Comparison of ENCODE assay signal across 8 cellular contexts in genomic region chr1:156146006-156146748, GRCh38. TPM values are rescaled to one million over a fixed set of nuclear protein-coding genes. Genes with fewer than 3 reads are reported as not detected.
DNase-seq lines count a peak whose midpoint lies in the region; ATAC-seq, FAIRE-seq and TF ChIP-seq lines count a peak whose summit lies in the region.

No MANE protein-coding gene starts in this region.

- TF ChIP-seq RAD21 in GM12878 (IDR thresholded peaks at IDR 0.05; ENCODE audit: insufficient read depth, low read depth, low read length) = peak; percentile 94

- BruUV-seq in GM12878 (replicated peaks; lab: Mats Ljungman, UMichigan) = no TSS peak

- peak overlapping the region; percentile 66 for H3K9ac ChIP-seq in GM12878 (ENCODE audit: control insufficient read depth, insufficient read depth, low read length)
- peak overlapping the region; percentile 34 for H3K9ac ChIP-seq in iPS-18a (ENCODE audit: low read length)

- POLR2A ChIA-PET in GM12878 (lab: Charles Lee) = interaction anchor here (0.6 to 11.7 kb wide), 6 partner anchors 50 to 82 kb away, joined by 3 to 158 read pairs (median 10); partner anchors contain the start of genes PMF1 and SLC25A44

- peak overlapping the region; percentile 89 for H3K4me2 ChIP-seq in GM12878 (ENCODE audit: control insufficient read depth, insufficient read depth)

- TF ChIP-seq CTCF in 22Rv1 (IDR thresholded peaks at IDR 0.05) (peak; percentile 94), GM10266 (IDR thresholded peaks at IDR 0.05; ENCODE audit: control insufficient read depth, insufficient read depth, low read depth, missing control alignments) (peak; percentile 74), NB4 (IDR thresholded peaks at IDR 0.05; ENCODE audit: low read depth, low read length) (peak; percentile 59), GM12878 (IDR thresholded peaks at IDR 0.05 in 2 of 3, conservative IDR thresholded peaks at IDR 0.05 in 1 of 3; ENCODE audit: control insufficient read depth in 2 of 3, extremely low read depth in 1 of 3, insufficient read depth in 1 of 3, low read depth in 3 of 3, low read length in 3 of 3) (peak; percentile 74 to 82 (median 77))

- no peak for TF ChIP-seq EP300 in GM12878 (IDR thresholded peaks at IDR 0.05; ENCODE audit: borderline replicate concordance in 1 of 2, control insufficient read depth in 1 of 2, low read depth in 2 of 2, low read length in 2 of 2)

- FAIRE-seq in GM12878 (lab: Jason Lieb, UNC) = peak; percentile 79

- H3K4me1 ChIP-seq in GM12878 (ENCODE audit: control insufficient read depth, insufficient read depth, low read length) (peaks cover 48% of the 10 kb centered on the region), iPS-18a (ENCODE audit: control insufficient read depth, low read depth, low read length) (peaks cover 49% of the 10 kb centered on the region)

- H3K79me2 ChIP-seq in GM12878 (ENCODE audit: control insufficient read depth, insufficient read depth, low read length) = no peaks in the 10 kb centered on the region

- in situ Hi-C loops in GM12878 (cut with MboI) = loop anchor here (5.0 kb wide), 1 partner anchor 76 kb away; no protein-coding TSS in a partner anchor

- 18% methylated on average over 13 of the region's 13 CpGs for WGBS in GM12878 (ENCODE audit: insufficient coverage, insufficient replicate concordance, low lambda C conversion rate, missing lambda C conversion rate)

- CTCF ChIA-PET in GM12878 (lab: Yijun Ruan, JAX) = interaction anchor here (0.6 to 16.8 kb wide), 31 partner anchors 9 to 300 kb away, joined by 3 to 502 read pairs (median 4); partner anchors contain the start of genes LMNA, PAQR6, PMF1 and SLC25A44

- H4K20me1 ChIP-seq in GM12878 (ENCODE audit: control insufficient read depth, insufficient read depth) = no peaks in the 10 kb centered on the region

- TF ChIP-seq POLR2A in NB4 (IDR thresholded peaks at IDR 0.05; ENCODE audit: extremely low read depth, insufficient read length) (no peak), GM12878 (IDR thresholded peaks at IDR 0.05; ENCODE audit: low read depth, low read length) (no peak)

- H3K27ac ChIP-seq in 22Rv1 (peak overlapping the region; percentile 46), GM12878 (ENCODE audit: control insufficient read depth, insufficient read depth) (peak overlapping the region; percentile 67), iPS-18a (ENCODE audit: low read length) (peak overlapping the region; percentile 47)

- ATAC-seq in GM12878 (peak; percentile 62), GM18502 (IDR thresholded peaks at IDR 0.05; ENCODE audit: poor library complexity, unreplicated experiment) (no peak)

- H3K4me3 ChIP-seq in NB4 (ENCODE audit: low read depth, low read length) (no peak overlapping the region), GM12878 (peak overlapping the region; percentile 30), iPS-18a (ENCODE audit: low read length) (peak overlapping the region; percentile 47), skeletal muscle cell (ENCODE audit: low read depth, low read length) (no peak overlapping the region)

- peak; percentile 81 for DNase-seq in GM10266 (ENCODE audit: extremely low spot score)
- DNase-seq in NB4 (ENCODE audit: low read depth) = peak; percentile 83
- DNase-seq in SHP77 (lab: John Stamatoyannopoulos, UW) = peak; percentile 94 to 96
- DNase-seq in GM12878 (ENCODE audit: low read depth, low spot score) = peak; percentile 66
- peak; percentile 89 for DNase-seq in skeletal muscle cell (ENCODE audit: low read depth)

- intact Hi-C loops in GM12878 (cut with micrococcal nuclease; ENCODE audit: unreplicated experiment) = loop anchor here (1.0 to 5.0 kb wide), 2 partner anchors 79 to 171 kb away; no protein-coding TSS in a partner anchor

- H2AFZ ChIP-seq in GM12878 (ENCODE audit: control insufficient read depth, low read depth, low read length) = peak overlapping the region; percentile 85

- H3K36me3 ChIP-seq in GM12878 (ENCODE audit: control insufficient read depth in 2 of 2, insufficient read depth in 2 of 2, low read length in 1 of 2) (no peaks in the 10 kb centered on the region), iPS-18a (ENCODE audit: control insufficient read depth, low read depth, low read length) (no peaks in the 10 kb centered on the region)

- SMC1A ChIA-PET in GM12878 (lab: Charles Lee; ENCODE audit: uncharacterized antibody, unreplicated experiment) = interaction anchor here (0.6 to 22.3 kb wide), 22 partner anchors 10 to 176 kb away, joined by 3 to 411 read pairs (median 5); partner anchors contain the start of genes PMF1 and TMEM79

- no peaks in the 10 kb centered on the region for H3K9me3 ChIP-seq in GM12878 (replicated peaks; ENCODE audit: control insufficient read depth, insufficient read depth, low read length)
- no peaks in the 10 kb centered on the region for H3K9me3 ChIP-seq in iPS-18a (ENCODE audit: control insufficient read depth, low read depth, low read length)

- no peaks in the 10 kb centered on the region for H3K27me3 ChIP-seq in GM12878 (replicated peaks in 1 of 2; ENCODE audit: control insufficient read depth in 2 of 2, insufficient read depth in 2 of 2, low read length in 1 of 2)
- no peaks in the 10 kb centered on the region for H3K27me3 ChIP-seq in iPS-18a (ENCODE audit: control insufficient read depth, insufficient read depth, low read length)

- RAD21 ChIA-PET in GM12878 (lab: Charles Lee; ENCODE audit: unreplicated experiment) = interaction anchor here (0.6 to 17.9 kb wide), 17 partner anchors 8 to 300 kb away, joined by 3 to 361 read pairs (median 4); partner anchors contain the start of genes PMF1 and SMG5

TF ChIP-seq in GM12878, 131 proteins besides CTCF, POLR2A, EP300 and RAD21 (continues in another document):
- TF ChIP-seq CHD2 (IDR thresholded peaks at IDR 0.05; ENCODE audit: borderline replicate concordance, low read depth, low read length) (no peak), SIX5 (IDR thresholded peaks at IDR 0.05; ENCODE audit: low read depth, low read length, severe bottlenecking) (no peak), MXI1 (IDR thresholded peaks at IDR 0.05; ENCODE audit: low read depth, low read length) (no peak)

RNA-seq across cellular contexts. Expression of gene SEMA4A, which starts 7.2 kb away (rescaled TPM):
- 64.1 and 65.1 TPM in 2 replicates for total RNA-seq in GM12878 (2013; cell fraction: nucleolus; rRNA removed)
- total RNA-seq in GM12878 (2014; rRNA removed) (24.4 and 36.5 TPM in 2 replicates), GM12878 (2014; rRNA removed; fragmentation: Illumina TruSeq; extraction: Trizol) (16.5 and 17.2 TPM in 2 replicates), GM12878 (2021) (46.3 and 52.1 TPM in 2 replicates)
- 18.2 TPM for polyA plus RNA-seq in GM12878 (2011; ENCODE audit: low read depth)
- polyA plus RNA-seq in GM12878 (2011; rRNA removed) (10.5 and 20.9 TPM in 2 replicates), GM12878 (2014; fragmentation: Illumina TruSeq; extraction: Trizol) (25.7 and 31.2 TPM in 2 replicates), GM12878 (2014; fragmentation: Nextera tagmentation; extraction: Ambion mirVana) (1 to 10 TPM; 2.6 to 3.4 TPM), GM12878 (2014; rRNA removed) (34.4 and 38.4 TPM in 2 replicates), GM12878 (2016; fragmentation: Nextera tagmentation; extraction: Ambion mirVana) (10 to 100 TPM; 60.3 to 64.2 TPM)
- 24.1 and 29.5 TPM in 2 replicates for polyA plus RNA-seq in GM12878 (2011; cell fraction: cytosol; rRNA removed)
- 35.2 and 36.4 TPM in 2 replicates for polyA plus RNA-seq in GM12878 (2011; cell fraction: nucleus; rRNA removed)
- 25.7 and 38.9 TPM in 2 replicates for polyA plus RNA-seq in GM12878 (2012)
- polyA minus RNA-seq in GM12878 (2011; rRNA and poly(A)+ RNA removed) = 35.6 and 48.7 TPM in 2 replicates
- polyA minus RNA-seq in GM12878 (2011; cell fraction: cytosol; rRNA and poly(A)+ RNA removed) = 21.6 and 23.9 TPM in 2 replicates
- 25.8 and 43.8 TPM in 2 replicates for polyA minus RNA-seq in GM12878 (2011; cell fraction: nucleus; rRNA and poly(A)+ RNA removed)

RNA-seq across cellular contexts. Expression of gene LMNA, which starts 31.7 kb away (rescaled TPM):
- 58.3 and 77.1 TPM in 2 replicates for total RNA-seq in GM12878 (2013; cell fraction: nucleolus; rRNA removed)
- 130 and 136 TPM in 2 replicates for total RNA-seq in GM12878 (2014; rRNA removed)
- 31.6 and 35.1 TPM in 2 replicates for total RNA-seq in GM12878 (2014; rRNA removed; fragmentation: Illumina TruSeq; extraction: Trizol)
- 188 and 189 TPM in 2 replicates for total RNA-seq in GM12878 (2021)
- polyA plus RNA-seq in GM12878 (2011; ENCODE audit: low read depth) = 30.2 TPM
- polyA plus RNA-seq in GM12878 (2011; rRNA removed) = 37.3 and 52.9 TPM in 2 replicates
- 76.4 and 82.6 TPM in 2 replicates for polyA plus RNA-seq in GM12878 (2011; cell fraction: cytosol; rRNA removed)
- polyA plus RNA-seq in GM12878 (2011; cell fraction: nucleus; rRNA removed) = 164 and 324 TPM in 2 replicates
- 32.4 and 54.8 TPM in 2 replicates for polyA plus RNA-seq in GM12878 (2012)
- polyA plus RNA-seq in GM12878 (2014; fragmentation: Illumina TruSeq; extraction: Trizol) = 9.6 and 30.1 TPM in 2 replicates
- polyA plus RNA-seq in GM12878 (2014; fragmentation: Nextera tagmentation; extraction: Ambion mirVana) = 1 to 10 TPM in 1 of 2 experiments, under 1 TPM in 1; 0.42 to 6.0 TPM
- 101 and 109 TPM in 2 replicates for polyA plus RNA-seq in GM12878 (2014; rRNA removed)
- 100 to 1,000 TPM; 320 to 334 TPM for polyA plus RNA-seq in GM12878 (2016; fragmentation: Nextera tagmentation; extraction: Ambion mirVana)
- 42.8 and 77.1 TPM in 2 replicates for polyA minus RNA-seq in GM12878 (2011; rRNA and poly(A)+ RNA removed)
- 30.6 and 41.6 TPM in 2 replicates for polyA minus RNA-seq in GM12878 (2011; cell fraction: cytosol; rRNA and poly(A)+ RNA removed)
- 32.8 and 46.7 TPM in 2 replicates for polyA minus RNA-seq in GM12878 (2011; cell fraction: nucleus; rRNA and poly(A)+ RNA removed)

RNA-seq across cellular contexts. Expression of gene SLC25A44, which starts 47.7 kb away (rescaled TPM):
- 29.0 and 32.4 TPM in 2 replicates for total RNA-seq in GM12878 (2013; cell fraction: nucleolus; rRNA removed)
- total RNA-seq in GM12878 (2014; rRNA removed) = 22.4 and 25.6 TPM in 2 replicates
- 21.1 TPM in 2 replicates for total RNA-seq in GM12878 (2014; rRNA removed; fragmentation: Illumina TruSeq; extraction: Trizol)
- total RNA-seq in GM12878 (2021) = 28.7 and 37.7 TPM in 2 replicates
- 12.3 TPM for polyA plus RNA-seq in GM12878 (2011; ENCODE audit: low read depth)
- polyA plus RNA-seq in GM12878 (2011; rRNA removed) = 22.2 and 36.3 TPM in 2 replicates
- 37.9 and 40.4 TPM in 2 replicates for polyA plus RNA-seq in GM12878 (2011; cell fraction: cytosol; rRNA removed)
- 21.2 and 21.6 TPM in 2 replicates for polyA plus RNA-seq in GM12878 (2011; cell fraction: nucleus; rRNA removed)
- 12.9 and 17.2 TPM in 2 replicates for polyA plus RNA-seq in GM12878 (2012)
- 36.5 and 43.3 TPM in 2 replicates for polyA plus RNA-seq in GM12878 (2014; fragmentation: Illumina TruSeq; extraction: Trizol)
- polyA plus RNA-seq in GM12878 (2014; fragmentation: Nextera tagmentation; extraction: Ambion mirVana) = 1 to 10 TPM; 7.1 to 9.2 TPM
- polyA plus RNA-seq in GM12878 (2014; rRNA removed) = 28.3 and 29.9 TPM in 2 replicates
- 10 to 100 TPM; 32.5 to 35.8 TPM for polyA plus RNA-seq in GM12878 (2016; fragmentation: Nextera tagmentation; extraction: Ambion mirVana)
- polyA minus RNA-seq in GM12878 (2011; rRNA and poly(A)+ RNA removed) = 39.0 and 49.8 TPM in 2 replicates
- polyA minus RNA-seq in GM12878 (2011; cell fraction: cytosol; rRNA and poly(A)+ RNA removed) = 10.4 and 12.9 TPM in 2 replicates
- polyA minus RNA-seq in GM12878 (2011; cell fraction: nucleus; rRNA and poly(A)+ RNA removed) = 7.4 and 13.0 TPM in 2 replicates

Comparison
In these comparisons a context has a peak if more than half of its experiments do, and no peak if none do; other contexts are left out.
1. H3K4me3 ChIP-seq: peak in GM12878 (single experiment) and iPS-18a (single experiment); none in NB4 (single experiment) and skeletal muscle cell (single experiment).
2. Peak in every context shown above with its lines, with median percentiles within 50 percentile points of each other: H3K27ac ChIP-seq, CTCF ChIP-seq and DNase-seq.